ENCODE assay signal across 8 cellular contexts in the genomic region with DNA sequence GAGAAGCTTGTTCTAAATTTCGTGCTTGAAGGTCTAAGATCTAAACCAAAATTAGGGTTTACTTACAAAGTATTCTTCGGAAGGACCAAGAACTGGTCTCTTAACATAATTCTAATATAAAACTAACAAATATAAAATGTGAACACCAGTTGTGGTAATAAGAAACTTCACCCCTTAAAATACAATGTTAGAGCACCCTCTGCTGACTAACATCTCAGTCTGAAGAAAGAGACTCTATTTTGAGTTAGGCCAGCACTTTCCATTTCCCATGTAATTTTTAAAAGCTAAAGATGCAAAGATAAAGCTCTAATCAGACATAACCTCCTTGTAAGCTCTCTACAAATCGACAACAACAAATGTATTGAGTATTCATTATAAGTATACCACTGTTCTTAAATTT. TPM values are rescaled to one million over a fixed set of nuclear protein-coding genes. Genes with fewer than 3 reads are reported as not detected.
DNase-seq lines count a peak whose midpoint lies in the region; ATAC-seq and TF ChIP-seq lines count a peak whose summit lies in the region.

No MANE protein-coding gene starts in this region.

- H3K36me3 Mint-ChIP-seq in T-helper 17 cell (ENCODE audit: low read depth): no peaks in the 10 kb centered on the region

- DNase-seq in BJ (ENCODE audit: low read depth) (no peak), HCEC 1CT (peak; percentile 51), amniotic epithelial cell (ENCODE audit: low read depth) (peak; percentile 51), kidney glomerular epithelial cell (lab: John Stamatoyannopoulos, UW) (peak; percentile 52), NCI-H345 (lab: John Stamatoyannopoulos, UW) (no peak), T-helper 17 cell (no peak)
- no peak for DNase-seq in stimulated activated CD4-positive, alpha-beta T cell treated with anti-CD3 and anti-CD28 coated beads, Interleukin-2, amount 100 ng/mL, for 48 hours

- no peaks in the 10 kb centered on the region for H3K27me3 Mint-ChIP-seq in T-helper 17 cell

- CTCF ChIA-PET in BJ (lab: Yijun Ruan, JAX): interaction anchor here (0.7 to 4.3 kb wide), 11 partner anchors 15 to 870 kb away, joined by 3 to 21 read pairs (median 4); no protein-coding TSS in a partner anchor

- ATAC-seq in GM18909 (IDR thresholded peaks at IDR 0.05; ENCODE audit: poor library complexity, unreplicated experiment) (no peak), T-helper 17 cell (no peak)

- no peaks in the 10 kb centered on the region for H3K27me3 ChIP-seq in BJ (ENCODE audit: control insufficient read depth, insufficient read depth, low read length)

- TF ChIP-seq CTCF in BJ (IDR thresholded peaks at IDR 0.05; ENCODE audit: insufficient read depth, low read depth, low read length): peak; percentile 58

- H3K9me3 ChIP-seq in T-helper 17 cell (ENCODE audit: control insufficient read depth, low read length, poor library complexity, severe bottlenecking): no peaks in the 10 kb centered on the region

- H3K4me3 ChIP-seq in BJ (ENCODE audit: low read depth, low read length): no peak overlapping the region

- H3K4me3 Mint-ChIP-seq in T-helper 17 cell: no peak overlapping the region

- POLR2A ChIA-PET in BJ (lab: Charles Lee): no interaction called here

- H3K27ac Mint-ChIP-seq in T-helper 17 cell: no peak overlapping the region

- peaks cover 7% of the 10 kb centered on the region for H3K4me1 Mint-ChIP-seq in T-helper 17 cell

- no peaks in the 10 kb centered on the region for H3K36me3 ChIP-seq in BJ (ENCODE audit: control insufficient read depth, insufficient read depth, low read length)

RNA-seq across cellular contexts. Expression of gene ATG5, which starts 24.6 kb away (rescaled TPM):
- 18.6 and 35.7 TPM in 2 replicates for polyA plus RNA-seq in BJ (2011; rRNA removed)
- polyA minus RNA-seq in BJ (2011; rRNA and poly(A)+ RNA removed): 7.6 and 8.2 TPM in 2 replicates
- 10 to 100 TPM; 27.7 to 29.8 TPM for total RNA-seq in T-helper 17 cell

RNA-seq across cellular contexts. Expression of gene CRYBG1, which starts 59.6 kb away (rescaled TPM):
- polyA plus RNA-seq in BJ (2011; rRNA removed): 0.75 and 1.4 TPM in 2 replicates
- 1.7 TPM in 2 replicates for polyA minus RNA-seq in BJ (2011; rRNA and poly(A)+ RNA removed)
- 10 to 100 TPM; 61.0 to 62.4 TPM for total RNA-seq in T-helper 17 cell

Comparison
In these comparisons a context has a peak if more than half of its experiments do, and no peak if none do; other contexts are left out.
1. DNase-seq: peak in HCEC 1CT (single experiment), amniotic epithelial cell (single experiment) and kidney glomerular epithelial cell (single experiment); none in BJ (single experiment), stimulated activated CD4-positive, alpha-beta T cell treated with anti-CD3 and anti-CD28 coated beads, Interleukin-2, amount 100 ng/mL, for 48 hours (0 of 2), NCI-H345 (single experiment) and T-helper 17 cell (0 of 3).